ENCODE assay signal across 8 cellular contexts in genomic region chr5:96781031-96781733, GRCh38. TPM values are rescaled to one million over a fixed set of nuclear protein-coding genes. Genes with fewer than 3 reads are reported as not detected.
A peak's percentile ranks its signal among the peaks of the same experiment; 100 is the strongest.
DNase-seq lines count a peak whose midpoint lies in the region; ATAC-seq and TF ChIP-seq lines count a peak whose summit lies in the region.

No MANE protein-coding gene starts in this region.

- H3K9me3 Mint-ChIP-seq in activated T-cell treated with anti-CD3 and anti-CD28 coated beads, Interleukin-2, amount 50 U/mL, for 72 hours: no peaks in the 10 kb centered on the region

- H3K4me1 ChIP-seq in thoracic aorta (ENCODE audit: control insufficient read depth in 1 of 2, low read depth in 2 of 2): peaks cover 19 to 43% of the 10 kb centered on the region in 2 donors
- H3K4me1 ChIP-seq in HAP-1: peaks cover 3% of the 10 kb centered on the region
- H3K4me1 ChIP-seq in tibial nerve: peaks cover 0 to 23% (median 0%) of the 10 kb centered on the region in 4 donors

- ATAC-seq in activated T-cell treated with anti-CD3 and anti-CD28 coated beads, Interleukin-2, amount 50 U/mL, for 72 hours (replicated peaks in 1 of 2): no peak
- ATAC-seq in thoracic aorta (ENCODE audit: insufficient number of reproducible peaks, low FRiP score, low read depth): peak; percentile 60

- no peak overlapping the region for H3K4me3 ChIP-seq in thoracic aorta
- no peak overlapping the region for H3K4me3 ChIP-seq in HAP-1
- no peak overlapping the region for H3K4me3 ChIP-seq in tibial nerve

- peak overlapping the region; percentile 52 for H3K27ac Mint-ChIP-seq in activated T-cell treated with anti-CD3 and anti-CD28 coated beads, Interleukin-2, amount 50 U/mL, for 72 hours

- H3K36me3 ChIP-seq in thoracic aorta: peaks cover 12% of the 10 kb centered on the region
- 0 out of 2 replicates have a peak, but pooled peaks cover 6% of the 10 kb centered on the region for H3K36me3 ChIP-seq in HAP-1 (replicated peaks)
- peaks cover 0 to 88% (median 5%) of the 10 kb centered on the region in 3 donors for H3K36me3 ChIP-seq in tibial nerve

- TF ChIP-seq CTCF in VCaP (conservative IDR thresholded peaks at IDR 0.05): no peak
- TF ChIP-seq CTCF in thoracic aorta (IDR thresholded peaks at IDR 0.05): no peak
- no peak for TF ChIP-seq CTCF in tibial nerve (IDR thresholded peaks at IDR 0.05)

- WGBS in tibial nerve, 2 donors: 18 to 41% methylated on average over 1 of the region's 1 CpG

- in situ Hi-C loops in HAP-1 (cut with MboI; ENCODE audit: low sequenced_read_pairs): no loop called here

- no peaks in the 10 kb centered on the region for H3K27me3 ChIP-seq in thoracic aorta (replicated peaks; ENCODE audit: insufficient read depth)
- H3K27me3 ChIP-seq in HAP-1 (ENCODE audit: low read depth): no peaks in the 10 kb centered on the region
- no peaks in the 10 kb centered on the region for H3K27me3 ChIP-seq in tibial nerve

- no peak for TF ChIP-seq EP300 in tibial nerve (IDR thresholded peaks at IDR 0.05)

- H3K9me3 ChIP-seq in thoracic aorta (no peaks in the 10 kb centered on the region), HAP-1 (no peaks in the 10 kb centered on the region), tibial nerve (peaks cover 0 to 13% (median 0%) of the 10 kb centered on the region in 4 donors)

- TF ChIP-seq POLR2A in tibial nerve (IDR thresholded peaks at IDR 0.05): no peak

- no peaks in the 10 kb centered on the region for H3K4me1 Mint-ChIP-seq in activated T-cell treated with anti-CD3 and anti-CD28 coated beads, Interleukin-2, amount 50 U/mL, for 72 hours (ENCODE audit: low read depth)

- peaks cover 8 to 54% of the 10 kb centered on the region in 2 donors for H3K36me3 Mint-ChIP-seq in activated T-cell treated with anti-CD3 and anti-CD28 coated beads, Interleukin-2, amount 50 U/mL, for 72 hours (ENCODE audit: insufficient read depth in 2 of 2)

- H3K27me3 Mint-ChIP-seq in activated T-cell treated with anti-CD3 and anti-CD28 coated beads, Interleukin-2, amount 50 U/mL, for 72 hours (ENCODE audit: low read depth): no peaks in the 10 kb centered on the region

- H3K4me3 Mint-ChIP-seq in activated T-cell treated with anti-CD3 and anti-CD28 coated beads, Interleukin-2, amount 50 U/mL, for 72 hours: no peak overlapping the region

- DNase-seq in activated T-cell treated with anti-CD3 and anti-CD28 coated beads, Interleukin-2, amount 50 U/mL, for 72 hours: no peak
- DNase-seq in activated T-cell treated with anti-CD3 and anti-CD28 coated beads, Interleukin-2, amount 50 U/mL, for 48 hours: no peak
- DNase-seq in hepatic stellate cell (ENCODE audit: low spot score) (peak; percentile 4), thoracic aorta (ENCODE audit: low spot score) (no peak), HAP-1 (ENCODE audit: low spot score in 2 of 2) (no peak), NCI-H2029 (lab: John Stamatoyannopoulos, UW) (no peak), tibial nerve (ENCODE audit: low spot score in 2 of 2) (no peak)

- H3K27ac ChIP-seq in VCaP (peak overlapping the region; percentile 6; the same call in 1 of the 2 replicates), thoracic aorta (peak overlapping the region; percentile 25 to 54), tibial nerve (peak overlapping the region in 2 of 4 donors; percentile 15 to 57)

RNA-seq across cellular contexts. Expression of gene ERAP1, which starts 26.6 kb away (rescaled TPM):
- total RNA-seq in activated T-cell treated with anti-CD3 and anti-CD28 coated beads, Interleukin-2, amount 50 U/mL, for 72 hours: 100 to 1,000 TPM in 1 of 2 donors, 10 to 100 TPM in 1; 91.3 to 105 TPM
- total RNA-seq in thoracic aorta (10 to 100 TPM; 24.9 to 52.8 TPM), tibial nerve (10 to 100 TPM; 18.8 to 28.5 (median 22.5) TPM)
